ENCODE assay signal across 17 cellular contexts in genomic region chr4:3462321-3462789, GRCh38. TPM values are rescaled to one million over a fixed set of nuclear protein-coding genes. Genes with fewer than 3 reads are reported as not detected.
DNase-seq lines count a peak whose midpoint lies in the region; ATAC-seq, FAIRE-seq and TF ChIP-seq lines count a peak whose summit lies in the region.
"Had no signal": no experiment of that assay in that cellular context is flagged by ENCODE, and none has a peak within 500 bp of the region (broad histone marks: within the 10 kb centered on the region; RNA-seq: fewer than 3 reads in every experiment).

No MANE protein-coding gene starts in this region.

- H3K36me3 Mint-ChIP-seq in activated B cell treated with CpG ODN at 0.5 μM for 24 hours (ENCODE audit: low read depth): no peaks in the 10 kb centered on the region
- no peaks in the 10 kb centered on the region for H3K36me3 Mint-ChIP-seq in T-helper 2 cell treated with Interferon-gamma antibody and Interleukin-4, amounts not matched to agents 5 μg/mL and 100 μg/mL, for 36 hours (ENCODE audit: low read depth)

- TF ChIP-seq EP300 in HepG2 (IDR thresholded peaks at IDR 0.05; ENCODE audit: low read depth in 2 of 2, low read length in 2 of 2): no peak
- no peak for TF ChIP-seq EP300 in HepG2 (CRISPR knock-in tag; IDR thresholded peaks at IDR 0.05; ENCODE audit: borderline replicate concordance)

- DNase-seq in GM12891 (ENCODE audit: insufficient read length, low spot score): no peak
- no peak for DNase-seq in activated B cell treated with CpG ODN at 0.5 μM for 24 hours
- DNase-seq in HepG2 (ENCODE audit: low spot score): peak; percentile 40
- DNase-seq in gastrocnemius medialis: no peak
- DNase-seq in DMS 273 (lab: John Stamatoyannopoulos, UW; ENCODE audit: unreplicated experiment): no peak
- no peak for DNase-seq in T-helper 2 cell treated with Interferon-gamma antibody and Interleukin-4, amounts not matched to agents 5 μg/mL and 100 μg/mL, for 36 hours (ENCODE audit: low spot score)
- DNase-seq: activated CD4-positive, alpha-beta T cell treated with anti-CD3 and anti-CD28 coated beads, Interleukin-2, amount 50 U/mL, for 4 hours; dermis blood vessel endothelial cell; esophagus squamous epithelium; NCI-H2081; nucleus accumbens; T1000 had no signal

- POLR2A ChIA-PET in activated B cell treated with CpG ODN at 0.5 μM for 24 hours (lab: Charles Lee): no interaction called here
- POLR2A ChIA-PET in HepG2 (lab: Yijun Ruan, JAX): interaction anchor here (1.0 kb wide), 1 partner anchor 19 kb away, joined by 4 read pairs; no protein-coding TSS in a partner anchor

- H3K27ac ChIP-seq in HepG2 (ENCODE audit: extremely low read length, insufficient read depth, low read length) (no peak overlapping the region), gastrocnemius medialis (peak overlapping the region; percentile 94 to 98 (median 94))
- H3K27ac ChIP-seq: HL-60 had no signal

- TF ChIP-seq POLR2A in GM12891 (IDR thresholded peaks at IDR 0.05; ENCODE audit: low read depth, low read length): no peak
- TF ChIP-seq POLR2A in HepG2 (IDR thresholded peaks at IDR 0.05; ENCODE audit: insufficient read depth in 1 of 2, low read depth in 2 of 2, low read length in 2 of 2): no peak
- no peak for TF ChIP-seq POLR2A in gastrocnemius medialis (IDR thresholded peaks at IDR 0.05)

- H3K4me1 Mint-ChIP-seq in activated B cell treated with CpG ODN at 0.5 μM for 24 hours: no peaks in the 10 kb centered on the region
- H3K4me1 Mint-ChIP-seq in T-helper 2 cell treated with Interferon-gamma antibody and Interleukin-4, amounts not matched to agents 5 μg/mL and 100 μg/mL, for 36 hours (ENCODE audit: low read depth): no peaks in the 10 kb centered on the region

- no peak overlapping the region for H3K9ac ChIP-seq in HepG2 (ENCODE audit: insufficient read depth, low read depth, low read length)

- WGBS in HepG2 (ENCODE audit: low lambda C conversion rate): 6% methylated on average over 8 of the region's 10 CpGs

- H2AFZ ChIP-seq in HepG2 (ENCODE audit: low read length): no peak overlapping the region

- H3K27ac Mint-ChIP-seq in activated B cell treated with CpG ODN at 0.5 μM for 24 hours: no peak overlapping the region
- no peak overlapping the region for H3K27ac Mint-ChIP-seq in T-helper 2 cell treated with Interferon-gamma antibody and Interleukin-4, amounts not matched to agents 5 μg/mL and 100 μg/mL, for 36 hours
- H3K27ac Mint-ChIP-seq: activated T-helper 1 cell treated with anti-CD3 and anti-CD28 coated beads, Interleukin-12 subunit alpha, Interleukin-12 subunit beta, Interleukin-2, Interleukin-4 antibody, amounts not matched to agents 30 ng/mL and 10 ng/mL and 1 ng/mL, durations not matched to agents 14 hours and 24 hours and 36 hours had no signal

- H3K79me2 ChIP-seq in HepG2 (ENCODE audit: insufficient read depth, low read length): no peaks in the 10 kb centered on the region

- H3K4me3 ChIP-seq in HepG2 (replicated peaks in 1 of 3; ENCODE audit: insufficient read depth in 1 of 3, low read depth in 2 of 3, low read length in 3 of 3) (peak overlapping the region in 2 of 3 experiments; percentile 50 to 55; a peak in 2 of 6 replicates), gastrocnemius medialis (no peak overlapping the region)

- FAIRE-seq in GM12891 (lab: Jason Lieb, UNC) (peak; percentile 41), HepG2 (lab: Jason Lieb, UNC) (no peak)

- no peaks in the 10 kb centered on the region for H3K36me3 ChIP-seq in HepG2 (replicated peaks in 1 of 2; ENCODE audit: control insufficient read depth in 1 of 2, insufficient read depth in 2 of 2, low read length in 2 of 2)
- H3K36me3 ChIP-seq in gastrocnemius medialis: no peaks in the 10 kb centered on the region
- H3K36me3 ChIP-seq: esophagus squamous epithelium had no signal

- H3K9me3 Mint-ChIP-seq in activated B cell treated with CpG ODN at 0.5 μM for 24 hours: no peaks in the 10 kb centered on the region
- H3K9me3 Mint-ChIP-seq in T-helper 2 cell treated with Interferon-gamma antibody and Interleukin-4, amounts not matched to agents 5 μg/mL and 100 μg/mL, for 36 hours: no peaks in the 10 kb centered on the region
- H3K9me3 Mint-ChIP-seq: activated T-helper 1 cell treated with anti-CD3 and anti-CD28 coated beads, Interleukin-12 subunit alpha, Interleukin-12 subunit beta, Interleukin-2, Interleukin-4 antibody, amounts not matched to agents 30 ng/mL and 10 ng/mL and 1 ng/mL, durations not matched to agents 14 hours and 24 hours and 36 hours had no signal

- ATAC-seq in activated B cell treated with CpG ODN at 0.5 μM for 24 hours (ENCODE audit: low read depth) (no peak), HepG2 (peak; percentile 18), gastrocnemius medialis (no peak), HG02840 (IDR thresholded peaks at IDR 0.05; ENCODE audit: low FRiP score, unreplicated experiment) (no peak), GM21786 (IDR thresholded peaks at IDR 0.05; ENCODE audit: unreplicated experiment) (no peak)

- no peaks in the 10 kb centered on the region for H4K20me1 ChIP-seq in HepG2 (ENCODE audit: insufficient read depth, low read length)

- TF ChIP-seq CTCF in activated B cell treated with CpG ODN at 0.5 μM for 24 hours (IDR thresholded peaks at IDR 0.05) (no peak), HepG2 (CRISPR knock-in tag; IDR thresholded peaks at IDR 0.05) (0 out of 2 replicates have a peak, but pooled peaks have one; percentile 6), gastrocnemius medialis (IDR thresholded peaks at IDR 0.05 in 4 of 5, conservative IDR thresholded peaks at IDR 0.05 in 1 of 5) (no peak)

- H3K4me2 ChIP-seq in HepG2 (ENCODE audit: low read depth, low read length): peak overlapping the region; percentile 65

- CTCF ChIA-PET in activated B cell treated with CpG ODN at 0.5 μM for 24 hours (lab: Charles Lee) (interaction anchor here (1.1 to 1.4 kb wide), 2 partner anchors 18 to 119 kb away, joined by 3 to 5 read pairs; no protein-coding TSS in a partner anchor), HepG2 (lab: Yijun Ruan, JAX; ENCODE audit: low intra/inter-chr PET ratio, low total read pairs) (no interaction called here)

- H3K4me3 Mint-ChIP-seq in activated B cell treated with CpG ODN at 0.5 μM for 24 hours: peak overlapping the region; percentile 24
- no peak overlapping the region for H3K4me3 Mint-ChIP-seq in T-helper 2 cell treated with Interferon-gamma antibody and Interleukin-4, amounts not matched to agents 5 μg/mL and 100 μg/mL, for 36 hours
- H3K4me3 Mint-ChIP-seq: activated T-helper 1 cell treated with anti-CD3 and anti-CD28 coated beads, Interleukin-12 subunit alpha, Interleukin-12 subunit beta, Interleukin-2, Interleukin-4 antibody, amounts not matched to agents 30 ng/mL and 10 ng/mL and 1 ng/mL, durations not matched to agents 14 hours and 24 hours and 36 hours had no signal

- no peak for TF ChIP-seq RAD21 in HepG2 (CRISPR knock-in tag; IDR thresholded peaks at IDR 0.05)

- in situ Hi-C loops in HepG2 (cut with HindIII; ENCODE audit: extremely low pct_ligation_motif_present, low pct_unique_long_range_greater_than_20kb) (no loop called here), gastrocnemius medialis (cut with MboI; ENCODE audit: low sequenced_read_pairs in 4 of 4) (loop anchor here in 1 of 4 donors (25.0 kb wide), 1 partner anchor 250 kb away; no protein-coding TSS in a partner anchor)

- H3K27me3 ChIP-seq in HepG2 (ENCODE audit: control insufficient read depth in 1 of 2, insufficient read depth in 2 of 2, low read length in 2 of 2) (peaks cover 20 to 67% of the 10 kb centered on the region in 2 experiments), gastrocnemius medialis (no peaks in the 10 kb centered on the region)

- H3K9me3 ChIP-seq in HepG2 (ENCODE audit: low read length): no peaks in the 10 kb centered on the region
- H3K9me3 ChIP-seq in gastrocnemius medialis: no peaks in the 10 kb centered on the region
- H3K9me3 ChIP-seq: esophagus squamous epithelium had no signal

- intact Hi-C loops in activated B cell treated with CpG ODN at 0.5 μM for 24 hours (cut with micrococcal nuclease): no loop called here
- intact Hi-C loops in HepG2 (cut with micrococcal nuclease; ENCODE audit: unreplicated experiment): no loop called here
- intact Hi-C loops in gastrocnemius medialis (cut with DNase I; ENCODE audit: low total_unique reads): loop anchor here (5.0 kb wide), 2 partner anchors 170 to 240 kb away; partner anchors contain the start of gene RGS12

- BruUV-seq in HepG2 (replicated peaks; lab: Mats Ljungman, UMichigan): no TSS peak

- H3K4me1 ChIP-seq in HepG2 (ENCODE audit: insufficient read depth, low read length): peaks cover 23% of the 10 kb centered on the region
- peaks cover 34 to 54% of the 10 kb centered on the region in 2 donors for H3K4me1 ChIP-seq in gastrocnemius medialis

- peaks cover 18% of the 10 kb centered on the region for H3K27me3 Mint-ChIP-seq in activated B cell treated with CpG ODN at 0.5 μM for 24 hours
- H3K27me3 Mint-ChIP-seq in T-helper 2 cell treated with Interferon-gamma antibody and Interleukin-4, amounts not matched to agents 5 μg/mL and 100 μg/mL, for 36 hours (ENCODE audit: low read depth): peaks cover 10% of the 10 kb centered on the region

RNA-seq across cellular contexts. Expression of gene DOK7, which starts 0.8 kb away (rescaled TPM):
- polyA plus RNA-seq in GM12891 (2012; ENCODE audit: low read depth, missing spikeins): 0.98 TPM
- total RNA-seq in activated B cell treated with CpG ODN at 0.5 μM for 24 hours (2.7 TPM in 2 replicates), HepG2 (2016; rRNA removed; fragmentation: Illumina TruSeq; extraction: Trizol) (0.07 TPM in 1 of 2 replicates, not detected in the other), gastrocnemius medialis (10 to 100 TPM in 3 of 4 donors, 1 to 10 TPM in 1; 8.1 to 42.0 (median 13.2) TPM)
- total RNA-seq in HepG2 (2016; cell fraction: cytosol; rRNA removed; fragmentation: Illumina TruSeq; extraction: Trizol; ENCODE audit: low read depth): not detected in 2 replicates
- 0.04 TPM in 1 of 2 replicates, not detected in the other for total RNA-seq in HepG2 (2016; cell fraction: insoluble cytoplasmic fraction; rRNA removed; fragmentation: Illumina TruSeq; extraction: Trizol)
- total RNA-seq in HepG2 (2016; cell fraction: membrane; rRNA removed; fragmentation: Illumina TruSeq; extraction: Trizol): 0.06 TPM in 1 of 2 replicates, not detected in the other
- total RNA-seq in HepG2 (2016; cell fraction: nucleus; rRNA removed; fragmentation: Illumina TruSeq; extraction: Trizol): not detected in 2 replicates
- polyA plus RNA-seq in HepG2 (2011; rRNA removed): 0.03 and 0.05 TPM in 2 replicates
- 0.05 and 0.08 TPM in 2 replicates for polyA plus RNA-seq in HepG2 (2011; cell fraction: cytosol; rRNA removed)
- 0.26 and 0.32 TPM in 2 replicates for polyA plus RNA-seq in HepG2 (2011; cell fraction: nucleus; rRNA removed)
- not detected in 2 replicates for polyA plus RNA-seq in HepG2 (2012)
- not detected in 2 replicates for polyA plus RNA-seq in HepG2 (2016; cell fraction: cytosol; fragmentation: Illumina TruSeq; extraction: Trizol; ENCODE audit: low read depth)
- polyA plus RNA-seq in HepG2 (2016; cell fraction: insoluble cytoplasmic fraction; fragmentation: Illumina TruSeq; extraction: Trizol; ENCODE audit: low read depth): 0.19 TPM in 1 of 2 replicates, not detected in the other
- polyA plus RNA-seq in HepG2 (2016; cell fraction: membrane; fragmentation: Illumina TruSeq; extraction: Trizol; ENCODE audit: low read depth): not detected in 2 replicates
- not detected in 2 replicates for polyA plus RNA-seq in HepG2 (2016; cell fraction: nucleus; fragmentation: Illumina TruSeq; extraction: Trizol; ENCODE audit: insufficient read depth, low read depth)
- polyA minus RNA-seq in HepG2 (2011; rRNA and poly(A)+ RNA removed; ENCODE audit: low replicate concordance): 0.38 TPM in 1 of 2 replicates, not detected in the other
- polyA minus RNA-seq in HepG2 (2011; cell fraction: cytosol; rRNA and poly(A)+ RNA removed): not detected in 2 replicates
- not detected in 2 replicates for polyA minus RNA-seq in HepG2 (2011; cell fraction: nucleus; rRNA and poly(A)+ RNA removed)
- total RNA-seq: activated T-helper 1 cell treated with anti-CD3 and anti-CD28 coated beads, Interleukin-12 subunit alpha, Interleukin-12 subunit beta, Interleukin-2, Interleukin-4 antibody, amounts not matched to agents 30 ng/mL and 10 ng/mL and 1 ng/mL, durations not matched to agents 14 hours and 24 hours and 36 hours had no signal
- polyA plus RNA-seq: BJ had no signal

RNA-seq across cellular contexts. Expression of gene HGFAC, which starts 20.6 kb away (rescaled TPM):
- not detected for polyA plus RNA-seq in GM12891 (2012; ENCODE audit: low read depth, missing spikeins)
- not detected in 2 replicates for total RNA-seq in activated B cell treated with CpG ODN at 0.5 μM for 24 hours
- 0.98 and 8.5 TPM in 2 replicates for total RNA-seq in HepG2 (2016; rRNA removed; fragmentation: Illumina TruSeq; extraction: Trizol)
- 1.8 and 1.9 TPM in 2 replicates for total RNA-seq in HepG2 (2016; cell fraction: cytosol; rRNA removed; fragmentation: Illumina TruSeq; extraction: Trizol; ENCODE audit: low read depth)
- 1.2 and 9.0 TPM in 2 replicates for total RNA-seq in HepG2 (2016; cell fraction: insoluble cytoplasmic fraction; rRNA removed; fragmentation: Illumina TruSeq; extraction: Trizol)
- total RNA-seq in HepG2 (2016; cell fraction: membrane; rRNA removed; fragmentation: Illumina TruSeq; extraction: Trizol): 1.4 and 1.8 TPM in 2 replicates
- 14.0 and 15.7 TPM in 2 replicates for total RNA-seq in HepG2 (2016; cell fraction: nucleus; rRNA removed; fragmentation: Illumina TruSeq; extraction: Trizol)
- 63.6 and 107 TPM in 2 replicates for polyA plus RNA-seq in HepG2 (2011; rRNA removed)
- 8.9 and 16.3 TPM in 2 replicates for polyA plus RNA-seq in HepG2 (2011; cell fraction: cytosol; rRNA removed)
- polyA plus RNA-seq in HepG2 (2011; cell fraction: nucleus; rRNA removed): 1,761 and 2,041 TPM in 2 replicates
- polyA plus RNA-seq in HepG2 (2012): 31.4 and 46.5 TPM in 2 replicates
- 1.9 and 2.1 TPM in 2 replicates for polyA plus RNA-seq in HepG2 (2016; cell fraction: cytosol; fragmentation: Illumina TruSeq; extraction: Trizol; ENCODE audit: low read depth)
- polyA plus RNA-seq in HepG2 (2016; cell fraction: insoluble cytoplasmic fraction; fragmentation: Illumina TruSeq; extraction: Trizol; ENCODE audit: low read depth): 1.9 and 2.5 TPM in 2 replicates
- polyA plus RNA-seq in HepG2 (2016; cell fraction: membrane; fragmentation: Illumina TruSeq; extraction: Trizol; ENCODE audit: low read depth): 1.6 and 2.1 TPM in 2 replicates
- polyA plus RNA-seq in HepG2 (2016; cell fraction: nucleus; fragmentation: Illumina TruSeq; extraction: Trizol; ENCODE audit: insufficient read depth, low read depth): 65.6 and 66.9 TPM in 2 replicates
- polyA minus RNA-seq in HepG2 (2011; rRNA and poly(A)+ RNA removed; ENCODE audit: low replicate concordance): 15.4 TPM in 1 of 2 replicates, not detected in the other
- 5.8 and 5.9 TPM in 2 replicates for polyA minus RNA-seq in HepG2 (2011; cell fraction: cytosol; rRNA and poly(A)+ RNA removed)
- 43.4 and 57.3 TPM in 2 replicates for polyA minus RNA-seq in HepG2 (2011; cell fraction: nucleus; rRNA and poly(A)+ RNA removed)
- total RNA-seq in gastrocnemius medialis: under 1 TPM; 0.20 to 0.68 (median 0.59) TPM
- total RNA-seq: activated T-helper 1 cell treated with anti-CD3 and anti-CD28 coated beads, Interleukin-12 subunit alpha, Interleukin-12 subunit beta, Interleukin-2, Interleukin-4 antibody, amounts not matched to agents 30 ng/mL and 10 ng/mL and 1 ng/mL, durations not matched to agents 14 hours and 24 hours and 36 hours had no signal
- polyA plus RNA-seq: BJ had no signal

Comparison
In these comparisons a context has a peak if more than half of its experiments do, and no peak if none do; other contexts are left out.
1. H3K4me3 ChIP-seq: peak in HepG2 (2 of 3); none in gastrocnemius medialis (0 of 4).